20 cellular contexts compared by ENCODE assay signal in genomic region chr2:161425966-161426365, GRCh38. TPM values are rescaled to one million over a fixed set of nuclear protein-coding genes. Genes with fewer than 3 reads are reported as not detected.
DNase-seq lines count a peak whose midpoint lies in the region; ATAC-seq and TF ChIP-seq lines count a peak whose summit lies in the region.
"Had no signal": no experiment of that assay in that cellular context is flagged by ENCODE, and none has a peak within 500 bp of the region (broad histone marks: within the 10 kb centered on the region; RNA-seq: fewer than 3 reads in every experiment).

No MANE protein-coding gene starts in this region.

- H3K9me3 ChIP-seq in T-helper 17 cell (ENCODE audit: control insufficient read depth, low read length, poor library complexity, severe bottlenecking) (no peaks in the 10 kb centered on the region), neural progenitor cell (ENCODE audit: low read depth) (no peaks in the 10 kb centered on the region), thyroid gland (no peaks in the 10 kb centered on the region)

- H3K36me3 ChIP-seq in GM23338 (ENCODE audit: insufficient read depth) (no peaks in the 10 kb centered on the region), neural progenitor cell (no peaks in the 10 kb centered on the region), thyroid gland (no peaks in the 10 kb centered on the region)

- intact Hi-C loops in thyroid gland (cut with DNase I): loop anchor here (10.0 kb wide), 1 partner anchor 91 kb away; no protein-coding TSS in a partner anchor

- H3K4me1 ChIP-seq in GM23338 (ENCODE audit: insufficient read depth): peaks cover 20% of the 10 kb centered on the region
- no peaks in the 10 kb centered on the region for H3K4me1 ChIP-seq in neural progenitor cell
- peaks cover 4 to 18% of the 10 kb centered on the region in 2 donors for H3K4me1 ChIP-seq in thyroid gland

- no peaks in the 10 kb centered on the region for H3K79me2 ChIP-seq in GM23338 (replicated peaks; ENCODE audit: insufficient read depth)
- H3K79me2 ChIP-seq in neural progenitor cell (ENCODE audit: low read depth): no peaks in the 10 kb centered on the region

- H3K9ac ChIP-seq in neural progenitor cell: no peak overlapping the region

- H3K4me3 Mint-ChIP-seq in GM23338 (peak overlapping the region; percentile 49; the same call in 1 of the 3 replicates), T-helper 17 cell (peak overlapping the region; percentile 16), brain (peak overlapping the region; percentile 37 to 86 (median 69)), neural progenitor cell (peak overlapping the region; percentile 79)

- H3K27ac ChIP-seq in GM23338 (ENCODE audit: low read depth): no peak overlapping the region
- no peak overlapping the region for H3K27ac ChIP-seq in neural progenitor cell
- H3K27ac ChIP-seq in thyroid gland: no peak overlapping the region

- ATAC-seq in GM23338: no peak
- no peak for ATAC-seq in T-helper 17 cell
- no peak for ATAC-seq in esophagus mucosa
- ATAC-seq in GM21529 (IDR thresholded peaks at IDR 0.05; ENCODE audit: unreplicated experiment): no peak
- ATAC-seq: PC-3 had no signal

- 42 to 49% methylated on average over 7 of the region's 7 CpGs for WGBS in thyroid gland, 2 donors

- no peaks in the 10 kb centered on the region for H3K9me2 ChIP-seq in GM23338 (ENCODE audit: insufficient read depth)

- peaks cover 31% of the 10 kb centered on the region; the same call in 1 of the 2 replicates for H3F3A ChIP-seq in GM23338 (replicated peaks; ENCODE audit: low read depth)
- peaks cover 15% of the 10 kb centered on the region for H3F3A ChIP-seq in neural progenitor cell (ENCODE audit: low read depth)

- no peak for TF ChIP-seq POLR2A in thyroid gland (IDR thresholded peaks at IDR 0.05)

- H3K9me3 Mint-ChIP-seq in GM23338 (peaks cover 3% of the 10 kb centered on the region; the same call in 1 of the 3 replicates), brain (peaks cover 4 to 32% (median 15%) of the 10 kb centered on the region in 5 experiments), neural progenitor cell (peaks cover 10% of the 10 kb centered on the region)

- no peak for TF ChIP-seq CTCF in GM23338 (conservative IDR thresholded peaks at IDR 0.05; ENCODE audit: low read depth in 2 of 2)
- no peak for TF ChIP-seq CTCF in brain (conservative IDR thresholded peaks at IDR 0.05)
- TF ChIP-seq CTCF in neural progenitor cell (IDR thresholded peaks at IDR 0.05): no peak
- TF ChIP-seq CTCF in thyroid gland (IDR thresholded peaks at IDR 0.05): no peak

- peak overlapping the region; percentile 78; the same call in 1 of the 2 replicates for H3K4me2 ChIP-seq in GM23338
- no peak overlapping the region for H3K4me2 ChIP-seq in neural progenitor cell

- peaks cover 85% of the 10 kb centered on the region for H3K27me3 Mint-ChIP-seq in GM23338 (ENCODE audit: insufficient read depth, low read depth, poor library complexity)
- H3K27me3 Mint-ChIP-seq in T-helper 17 cell: peaks cover 76% of the 10 kb centered on the region
- peaks cover 98% of the 10 kb centered on the region for H3K27me3 Mint-ChIP-seq in brain
- H3K27me3 Mint-ChIP-seq in neural progenitor cell (ENCODE audit: insufficient read depth, low read depth): peaks cover 70% of the 10 kb centered on the region

- H3K4me1 Mint-ChIP-seq in GM23338: peaks cover 27% of the 10 kb centered on the region
- H3K4me1 Mint-ChIP-seq in T-helper 17 cell: peaks cover 14% of the 10 kb centered on the region
- H3K4me1 Mint-ChIP-seq in brain: peaks cover 25% of the 10 kb centered on the region
- H3K4me1 Mint-ChIP-seq in neural progenitor cell: peaks cover 16% of the 10 kb centered on the region

- H3K27ac Mint-ChIP-seq in GM23338 (no peak overlapping the region), T-helper 17 cell (peak overlapping the region; percentile 3), brain (peak overlapping the region in 1 of 5 experiments; percentile 95), neural progenitor cell (no peak overlapping the region)

- H3K36me3 Mint-ChIP-seq in GM23338 (ENCODE audit: low read depth) (no peaks in the 10 kb centered on the region; the same call in 2 of the 3 replicates), T-helper 17 cell (ENCODE audit: low read depth) (peaks cover 6% of the 10 kb centered on the region), brain (no peaks in the 10 kb centered on the region), neural progenitor cell (peaks cover 4% of the 10 kb centered on the region)

- H2AFZ ChIP-seq in GM23338: no peak overlapping the region
- H2AFZ ChIP-seq in neural progenitor cell (replicated peaks): no peak overlapping the region

- H4K20me1 ChIP-seq in GM23338 (replicated peaks; ENCODE audit: insufficient read depth) (peaks cover 28% of the 10 kb centered on the region), neural progenitor cell (ENCODE audit: low read depth) (peaks cover 56% of the 10 kb centered on the region)

- H3K27me3 ChIP-seq in GM23338 (ENCODE audit: insufficient read depth) (peaks cover 100% of the 10 kb centered on the region), neural progenitor cell (peaks cover 100% of the 10 kb centered on the region), thyroid gland (peaks cover 68% of the 10 kb centered on the region)

- H3K4me3 ChIP-seq in GM23338: no peak overlapping the region
- no peak overlapping the region for H3K4me3 ChIP-seq in neural progenitor cell
- H3K4me3 ChIP-seq in thyroid gland (replicated peaks in 1 of 3): no peak overlapping the region

- DNase-seq in GM23338 (ENCODE audit: low spot score) (no peak), T-helper 17 cell (no peak), neural progenitor cell (ENCODE audit: low spot score) (no peak), thyroid gland (no peak)
- DNase-seq: ACHN, C1 segment of cervical spinal cord, DMS79, NCI-H1048, NCI-H1436, NCI-H1930, NCI-H345, NCI-H526, PC-3, RPMI8226, SIG-M5 had no signal

TF ChIP-seq in GM23338, 12 proteins besides CTCF, POLR2A, EP300 and RAD21 (continues in another document):
- TF ChIP-seq ZNF462 (CRISPR knock-in tag; IDR thresholded peaks at IDR 0.05) (no peak), CREB1 (CRISPR knock-in tag; IDR thresholded peaks at IDR 0.05; ENCODE audit: low read depth) (no peak), POLR2AphosphoS5 (IDR thresholded peaks at IDR 0.05; ENCODE audit: low read depth) (no peak)

RNA-seq across cellular contexts. Expression of gene TBR1, which starts 9.9 kb away (rescaled TPM):
- not detected in 2 replicates for total RNA-seq in GM23338 (2014; rRNA removed; shearing (Covaris generic))
- polyA plus RNA-seq in GM23338 (2016; fragmentation: Nextera tagmentation; extraction: Ambion mirVana): not detected in 2 replicates
- not detected for total RNA-seq in T-helper 17 cell
- 9.4 TPM for polyA plus RNA-seq in brain (ENCODE audit: insufficient read depth, low read depth, low replicate concordance)
- 0.09 TPM in 1 of 2 replicates, not detected in the other for total RNA-seq in neural progenitor cell (ENCODE audit: low replicate concordance)
- total RNA-seq in esophagus mucosa: not detected
- under 1 TPM in 1 of 4 donors, not detected in 3; 0.11 TPM for total RNA-seq in thyroid gland
- total RNA-seq: HT-29, M059J, PC-3 had no signal

Comparison
In these comparisons a context has a peak if more than half of its experiments do, and no peak if none do; other contexts are left out.
1. H3K4me3 Mint-ChIP-seq: peak in every context shown above with its lines; median percentile 79 in neural progenitor cell; 69 in brain; 49 in GM23338; 16 in T-helper 17 cell.